ENCODE assay signal across 8 cellular contexts in genomic region chr17:17811381-17812210, GRCh38. TPM values are rescaled to one million over a fixed set of nuclear protein-coding genes. Genes with fewer than 3 reads are reported as not detected.
DNase-seq lines count a peak whose midpoint lies in the region; ATAC-seq and TF ChIP-seq lines count a peak whose summit lies in the region.

No MANE protein-coding gene starts in this region.

- POLR2A ChIA-PET in CD4-positive, alpha-beta memory T cell (lab: Charles Lee; ENCODE audit: partially characterized antibody) = interaction anchor here (1.1 kb wide), 1 partner anchor 29 kb away, joined by 4 read pairs; no protein-coding TSS in a partner anchor

- no peaks in the 10 kb centered on the region for H3K79me2 ChIP-seq in neural progenitor cell (ENCODE audit: low read depth)

- H3K4me3 Mint-ChIP-seq in CD4-positive, alpha-beta memory T cell = no peak overlapping the region
- H3K4me3 Mint-ChIP-seq in central memory CD8-positive, alpha-beta T cell = peak overlapping the region; percentile 25
- peak overlapping the region; percentile 48 for H3K4me3 Mint-ChIP-seq in neural progenitor cell

- peaks cover 42% of the 10 kb centered on the region for H3F3A ChIP-seq in neural progenitor cell (ENCODE audit: low read depth)

- no peak overlapping the region for H2AFZ ChIP-seq in neural progenitor cell (replicated peaks)

- peaks cover 0 to 12% (median 2%) of the 10 kb centered on the region in 4 donors for H3K4me1 Mint-ChIP-seq in CD4-positive, alpha-beta memory T cell
- H3K4me1 Mint-ChIP-seq in central memory CD8-positive, alpha-beta T cell = peaks cover 8% of the 10 kb centered on the region
- H3K4me1 Mint-ChIP-seq in neural progenitor cell = peaks cover 36% of the 10 kb centered on the region

- H3K27me3 Mint-ChIP-seq in CD4-positive, alpha-beta memory T cell = no peaks in the 10 kb centered on the region
- H3K27me3 Mint-ChIP-seq in central memory CD8-positive, alpha-beta T cell = no peaks in the 10 kb centered on the region
- peaks cover 13% of the 10 kb centered on the region for H3K27me3 Mint-ChIP-seq in neural progenitor cell (ENCODE audit: insufficient read depth, low read depth)

- no peak for DNase-seq in CD4-positive, alpha-beta memory T cell
- DNase-seq in central memory CD8-positive, alpha-beta T cell (ENCODE audit: low spot score in 2 of 2) = no peak
- DNase-seq in neural progenitor cell (ENCODE audit: low spot score) = peak; percentile 47
- no peak for DNase-seq in activated CD4-positive, CD25-positive, alpha-beta regulatory T cell (lab: John Stamatoyannopoulos, UW)
- no peak for DNase-seq in stimulated activated naive CD4-positive, alpha-beta T cell treated with Interleukin-2 at 50 U/mL for 16 hours (lab: John Stamatoyannopoulos, UW)

- peak overlapping the region in 5 of 7 donors; percentile 13 to 83 (median 60) for H3K27ac Mint-ChIP-seq in CD4-positive, alpha-beta memory T cell
- peak overlapping the region; percentile 76 for H3K27ac Mint-ChIP-seq in central memory CD8-positive, alpha-beta T cell (ENCODE audit: low read depth)
- peak overlapping the region; percentile 76 for H3K27ac Mint-ChIP-seq in neural progenitor cell

- ATAC-seq in HG03432 (IDR thresholded peaks at IDR 0.05; ENCODE audit: unreplicated experiment) (peak; percentile 3), GM18517 (IDR thresholded peaks at IDR 0.05; ENCODE audit: unreplicated experiment) (no peak), HG03039 (IDR thresholded peaks at IDR 0.05; ENCODE audit: unreplicated experiment) (no peak)
- no peak for ATAC-seq in central memory CD8-positive, alpha-beta T cell (replicated peaks; ENCODE audit: extremely low read depth, poor library complexity, severe bottlenecking)

- TF ChIP-seq CTCF in neural progenitor cell (IDR thresholded peaks at IDR 0.05) = no peak

- peak overlapping the region; percentile 60 for H3K4me2 ChIP-seq in neural progenitor cell

- peaks cover 8% of the 10 kb centered on the region for H3K4me1 ChIP-seq in CD4-positive, alpha-beta memory T cell (ENCODE audit: insufficient read depth, low read length)
- H3K4me1 ChIP-seq in neural progenitor cell = peaks cover 30% of the 10 kb centered on the region

- H3K9ac ChIP-seq in neural progenitor cell = no peak overlapping the region

- peaks cover 0 to 15% of the 10 kb centered on the region in 2 donors for H3K36me3 Mint-ChIP-seq in CD4-positive, alpha-beta memory T cell
- peaks cover 35% of the 10 kb centered on the region for H3K36me3 Mint-ChIP-seq in central memory CD8-positive, alpha-beta T cell (ENCODE audit: insufficient read depth)
- peaks cover 7% of the 10 kb centered on the region for H3K36me3 Mint-ChIP-seq in neural progenitor cell

- CTCF ChIA-PET in CD4-positive, alpha-beta memory T cell (lab: Charles Lee; ENCODE audit: partially characterized antibody) = interaction anchor here (0.7 to 11.7 kb wide), 20 partner anchors 9 to 493 kb away, joined by 3 to 234 read pairs (median 6); partner anchors contain the start of genes ATPAF2, GID4 and SREBF1

- H3K9me3 ChIP-seq in CD4-positive, alpha-beta memory T cell (ENCODE audit: control insufficient read depth in 1 of 2, low read length in 2 of 2) = no peaks in the 10 kb centered on the region
- H3K9me3 ChIP-seq in neural progenitor cell (ENCODE audit: low read depth) = no peaks in the 10 kb centered on the region

- H3K4me3 ChIP-seq in CD4-positive, alpha-beta memory T cell (ENCODE audit: low read length in 2 of 2) = no peak overlapping the region
- H3K4me3 ChIP-seq in neural progenitor cell = no peak overlapping the region

- peaks cover 10% of the 10 kb centered on the region for H3K36me3 ChIP-seq in CD4-positive, alpha-beta memory T cell (ENCODE audit: insufficient read depth, low read length)
- no peaks in the 10 kb centered on the region for H3K36me3 ChIP-seq in neural progenitor cell

- H3K9me3 Mint-ChIP-seq in CD4-positive, alpha-beta memory T cell = peaks cover 0 to 2% (median 0%) of the 10 kb centered on the region in 8 donors
- H3K9me3 Mint-ChIP-seq in central memory CD8-positive, alpha-beta T cell = no peaks in the 10 kb centered on the region
- no peaks in the 10 kb centered on the region for H3K9me3 Mint-ChIP-seq in neural progenitor cell

- H3K27ac ChIP-seq in CD4-positive, alpha-beta memory T cell (ENCODE audit: low read depth, low read length) = no peak overlapping the region
- H3K27ac ChIP-seq in neural progenitor cell = no peak overlapping the region

- intact Hi-C loops in CD4-positive, alpha-beta memory T cell (cut with micrococcal nuclease) = loop anchor here (1.0 kb wide), 6 partner anchors 25 to 222 kb away; partner anchors contain the start of genes RAI1 and SREBF1

- no peaks in the 10 kb centered on the region for H3K27me3 ChIP-seq in CD4-positive, alpha-beta memory T cell (ENCODE audit: insufficient read depth, low read length)
- peaks cover 27% of the 10 kb centered on the region for H3K27me3 ChIP-seq in neural progenitor cell

- H4K20me1 ChIP-seq in neural progenitor cell (ENCODE audit: low read depth) = peaks cover 79% of the 10 kb centered on the region

RNA-seq across cellular contexts. Expression of gene SREBF1, which starts 25.2 kb away (rescaled TPM):
- total RNA-seq in CD4-positive, alpha-beta memory T cell = 10 to 100 TPM in 1 of 2 experiments, 1 to 10 TPM in 1; 10.0 to 11.7 TPM
- 10 to 100 TPM in 1 of 2 donors, 1 to 10 TPM in 1; 5.0 to 15.5 TPM for polyA plus RNA-seq in CD4-positive, alpha-beta memory T cell
- total RNA-seq in neural progenitor cell (ENCODE audit: low replicate concordance) = 12.7 and 41.0 TPM in 2 replicates

Comparison
In these comparisons a context has a peak if more than half of its experiments do, and no peak if none do; other contexts are left out.
1. H3K4me3 Mint-ChIP-seq: peak in central memory CD8-positive, alpha-beta T cell (single experiment) and neural progenitor cell (single experiment); none in CD4-positive, alpha-beta memory T cell (0 of 8).
2. Peak in every context shown above with its lines, with median percentiles within 50 percentile points of each other: H3K27ac Mint-ChIP-seq.